ENCODE assay signal across 8 cellular contexts in the genomic region with DNA sequence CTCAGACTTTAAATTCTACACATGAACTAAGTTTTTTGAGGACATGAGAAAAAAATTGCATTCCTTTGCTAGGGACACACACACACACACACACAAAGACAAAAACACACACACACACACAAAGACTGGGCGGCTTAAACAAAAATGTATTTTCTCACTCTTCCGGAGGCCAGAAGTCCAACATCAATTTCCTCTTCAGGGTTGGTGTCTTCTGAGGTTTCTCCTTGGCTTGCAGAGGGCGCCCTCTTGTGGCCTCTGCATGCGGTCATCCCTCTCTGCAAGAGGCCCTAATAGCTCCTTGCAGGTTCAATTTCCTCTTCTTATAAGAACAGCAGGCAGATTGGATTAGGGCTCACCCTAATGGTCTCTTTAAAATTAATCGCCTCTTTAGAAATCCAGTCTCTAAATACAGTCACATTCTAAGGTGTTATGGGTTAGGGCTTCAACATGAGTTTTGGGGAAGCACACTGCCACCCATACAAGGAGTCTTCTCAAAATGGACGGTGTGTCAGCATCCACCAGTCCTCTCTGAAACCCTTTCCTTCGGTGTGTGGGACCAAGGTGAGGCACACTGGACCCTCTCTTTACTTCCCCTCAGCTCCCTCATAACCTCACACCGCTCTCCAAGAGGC.
DNase-seq lines count a peak whose midpoint lies in the region; ATAC-seq and TF ChIP-seq lines count a peak whose summit lies in the region.

No MANE protein-coding gene starts in this region.

- peak; percentile 98 for TF ChIP-seq CTCF in BE2C (IDR thresholded peaks at IDR 0.05; ENCODE audit: low read depth, low read length)
- TF ChIP-seq CTCF in choroid plexus epithelial cell (conservative IDR thresholded peaks at IDR 0.05; ENCODE audit: low read depth, low read length), result peak; percentile 98
- TF ChIP-seq CTCF in kidney epithelial cell (IDR thresholded peaks at IDR 0.05; ENCODE audit: insufficient read depth, low read length, poor library complexity, severe bottlenecking), result peak; percentile 96

- H3K27me3 ChIP-seq in BE2C, result no peaks in the 10 kb centered on the region; the same call in 1 of the 2 replicates
- H3K27me3 ChIP-seq in kidney epithelial cell (ENCODE audit: control insufficient read depth, insufficient read depth, low read length), result no peaks in the 10 kb centered on the region

- no peaks in the 10 kb centered on the region for H3K9me3 ChIP-seq in BE2C

- no peaks in the 10 kb centered on the region for H3K36me3 ChIP-seq in BE2C
- H3K36me3 ChIP-seq in kidney epithelial cell (ENCODE audit: control insufficient read depth, insufficient read depth, low read length), result no peaks in the 10 kb centered on the region

- H3K4me3 ChIP-seq in BE2C (ENCODE audit: low read depth, low read length), result peak overlapping the region; percentile 60
- H3K4me3 ChIP-seq in choroid plexus epithelial cell (ENCODE audit: low read depth, low read length), result peak overlapping the region; percentile 53
- H3K4me3 ChIP-seq in kidney epithelial cell (ENCODE audit: low read depth, low read length), result peak overlapping the region; percentile 25

- peak; percentile 85 for DNase-seq in BE2C
- peak; percentile 58 for DNase-seq in GM19238 (ENCODE audit: insufficient read length, low spot score)
- peak; percentile 23 to 74 for DNase-seq in NCI-H446 (lab: John Stamatoyannopoulos, UW)
- peak; percentile 65 for DNase-seq in activated CD4-positive, alpha-beta T cell treated with anti-CD3 and anti-CD28 coated beads for 1 hour
- DNase-seq in choroid plexus epithelial cell (ENCODE audit: low read depth), result peak; percentile 96
- peak; percentile 45 for DNase-seq in kidney epithelial cell (ENCODE audit: low read depth)
- peak; percentile 49 to 67 for DNase-seq in stimulated activated CD4-positive, alpha-beta T cell treated with anti-CD3 and anti-CD28 coated beads, Interleukin-1b, Interleukin-23, amount 100 ng/mL, for 1 hour (ENCODE audit: low read depth in 2 of 2)

- no peaks in the 10 kb centered on the region; the same call in 1 of the 2 replicates for H3K4me1 ChIP-seq in BE2C

- peak; percentile 81 for ATAC-seq in HG03432 (IDR thresholded peaks at IDR 0.05; ENCODE audit: unreplicated experiment)

Comparison
In these comparisons a context has a peak if more than half of its experiments do, and no peak if none do; other contexts are left out.
1. Peak in every context shown above with its lines: DNase-seq, ATAC-seq and H3K4me3 ChIP-seq.
2. DNase-seq: peak in every context shown above with its lines; median percentile 96 in choroid plexus epithelial cell; 85 in BE2C; 65 in activated CD4-positive, alpha-beta T cell treated with anti-CD3 and anti-CD28 coated beads for 1 hour; 58 in GM19238; 58 in stimulated activated CD4-positive, alpha-beta T cell treated with anti-CD3 and anti-CD28 coated beads, Interleukin-1b, Interleukin-23, amount 100 ng/mL, for 1 hour; 48 in NCI-H446; 45 in kidney epithelial cell.